ENCODE assay signal across 17 cellular contexts in genomic region chr10:45439365-45439764, GRCh38.
"Had no signal": no experiment of that assay in that cellular context is flagged by ENCODE, and none has a peak within 500 bp of the region (broad histone marks: within the 10 kb centered on the region; RNA-seq: fewer than 3 reads in every experiment).

No MANE protein-coding gene starts in this region.

- H3K9me3 ChIP-seq: adrenal gland, colonic mucosa, gastroesophageal sphincter, left lung had no signal

- DNase-seq: activated CD4-positive, alpha-beta memory T cell treated with anti-CD3 and anti-CD28 coated beads for 36 hours; activated CD4-positive, CD25-positive, alpha-beta regulatory T cell treated with anti-CD3 and anti-CD28 coated beads, Interleukin-2, amount 50 U/mL, for 72 hours; activated naive CD4-positive, alpha-beta T cell treated with anti-CD3 and anti-CD28 coated beads for 36 hours; caudate nucleus; colonic mucosa; effector CD8-positive, alpha-beta T cell; left lung; substantia nigra; SW 1271; trophoblast cell had no signal

- H3K4me1 ChIP-seq: adrenal gland, colonic mucosa, gastroesophageal sphincter, parathyroid adenoma had no signal

- H3K27ac Mint-ChIP-seq: activated CD4-positive, alpha-beta memory T cell treated with anti-CD3 and anti-CD28 coated beads for 36 hours; activated naive CD4-positive, alpha-beta T cell treated with anti-CD3 and anti-CD28 coated beads for 36 hours; activated T-helper 1 cell treated with anti-CD3 and anti-CD28 coated beads, Interleukin-12 subunit alpha, Interleukin-12 subunit beta, Interleukin-2, Interleukin-4 antibody, amounts not matched to agents 30 ng/mL and 10 ng/mL and 1 ng/mL, durations not matched to agents 14 hours and 24 hours and 36 hours; T-helper 2 cell treated with Interferon-gamma antibody and Interleukin-4, amounts not matched to agents 5 μg/mL and 100 μg/mL, for 36 hours had no signal

- H3K9me3 Mint-ChIP-seq: activated naive CD4-positive, alpha-beta T cell treated with anti-CD3 and anti-CD28 coated beads for 36 hours; activated T-helper 1 cell treated with anti-CD3 and anti-CD28 coated beads, Interleukin-12 subunit alpha, Interleukin-12 subunit beta, Interleukin-2, Interleukin-4 antibody, amounts not matched to agents 30 ng/mL and 10 ng/mL and 1 ng/mL, durations not matched to agents 14 hours and 24 hours and 36 hours; T-helper 2 cell treated with Interferon-gamma antibody and Interleukin-4, amounts not matched to agents 5 μg/mL and 100 μg/mL, for 36 hours had no signal

- H3K4me3 Mint-ChIP-seq: activated CD4-positive, alpha-beta memory T cell treated with anti-CD3 and anti-CD28 coated beads for 36 hours; activated naive CD4-positive, alpha-beta T cell treated with anti-CD3 and anti-CD28 coated beads for 36 hours; activated T-helper 1 cell treated with anti-CD3 and anti-CD28 coated beads, Interleukin-12 subunit alpha, Interleukin-12 subunit beta, Interleukin-2, Interleukin-4 antibody, amounts not matched to agents 30 ng/mL and 10 ng/mL and 1 ng/mL, durations not matched to agents 14 hours and 24 hours and 36 hours; T-helper 2 cell treated with Interferon-gamma antibody and Interleukin-4, amounts not matched to agents 5 μg/mL and 100 μg/mL, for 36 hours had no signal

- ATAC-seq: gastroesophageal sphincter, left lung had no signal

- H3K36me3 ChIP-seq: adrenal gland, colonic mucosa, gastroesophageal sphincter had no signal

- H3K27ac ChIP-seq: adrenal gland, colonic mucosa, epithelial cell of prostate, gastroesophageal sphincter, parathyroid adenoma, skin epidermis had no signal

- H3K27me3 ChIP-seq: adrenal gland, colonic mucosa had no signal

- H3K36me3 Mint-ChIP-seq: activated CD4-positive, alpha-beta memory T cell treated with anti-CD3 and anti-CD28 coated beads for 36 hours had no signal

- H3K4me3 ChIP-seq: adrenal gland, colonic mucosa, gastroesophageal sphincter, left lung, skin epidermis had no signal
